Comparison of ENCODE assay signal across 13 cellular contexts in genomic region chr14:75510547-75510946, GRCh38. TPM values are rescaled to one million over a fixed set of nuclear protein-coding genes. Genes with fewer than 3 reads are reported as not detected.
"Had no signal": no experiment of that assay in that cellular context is flagged by ENCODE, and none has a peak within 500 bp of the region (broad histone marks: within the 10 kb centered on the region; RNA-seq: fewer than 3 reads in every experiment).

No MANE protein-coding gene starts in this region.

- ATAC-seq: left lobe of liver, pancreas, sciatic nerve had no signal

- DNase-seq: activated CD4-positive, CD25-positive, alpha-beta regulatory T cell treated with anti-CD3 and anti-CD28 coated beads, Interleukin-2, amount 50 U/mL, for 72 hours; activated CD8-positive, alpha-beta memory T cell treated with anti-CD3 and anti-CD28 coated beads for 24 hours; activated gamma-delta T cell treated with Interleukin-2 at 50 U/mL for 16 hours; amniotic stem cell; caudate nucleus; erythroblast; midbrain; pancreas; spleen; tibial artery had no signal

RNA-seq across cellular contexts. Expression of gene BATF, which starts 11.7 kb away (rescaled TPM):
- total RNA-seq: myocyte had no signal
